Comparison of ENCODE assay signal across 8 cellular contexts in genomic region chr13:23020246-23020843, GRCh38.
DNase-seq lines count a peak whose midpoint lies in the region; ATAC-seq, FAIRE-seq and TF ChIP-seq lines count a peak whose summit lies in the region.

No MANE protein-coding gene starts in this region.

- FAIRE-seq in bronchial epithelial cell (lab: Jason Lieb, UNC): no peak

- DNase-seq in A172 (ENCODE audit: low spot score) (peak; percentile 57), GM10248 (ENCODE audit: extremely low spot score) (peak; percentile 42), HCEC 1CT (peak; percentile 18), LHCN-M2 (ENCODE audit: low read depth) (peak; percentile 49), SIG-M5 (lab: John Stamatoyannopoulos, UW) (peak; percentile 13), bronchial epithelial cell (ENCODE audit: low read depth) (peak; percentile 72), kidney glomerular epithelial cell (lab: John Stamatoyannopoulos, UW) (peak; percentile 67)
- peak; percentile 11 for DNase-seq in stimulated activated naive B cell treated with anti-CD40 and anti-IgM and Interleukin-4, amounts not matched to agents 10 μg/mL and 1 μg/mL and 100 μg/mL, for 72 hours

- no peaks in the 10 kb centered on the region for H3K4me1 Mint-ChIP-seq in stimulated activated naive B cell treated with anti-CD40 and anti-IgM and Interleukin-4, amounts not matched to agents 10 μg/mL and 1 μg/mL and 100 μg/mL, for 72 hours

- H3K27me3 Mint-ChIP-seq in stimulated activated naive B cell treated with anti-CD40 and anti-IgM and Interleukin-4, amounts not matched to agents 10 μg/mL and 1 μg/mL and 100 μg/mL, for 72 hours: peaks cover 3 to 5% of the 10 kb centered on the region in 2 donors

- H3K27me3 ChIP-seq in bronchial epithelial cell (ENCODE audit: control insufficient read depth, insufficient read depth, low read length): no peaks in the 10 kb centered on the region

- CTCF ChIA-PET in GM10248 (lab: Yijun Ruan, JAX): interaction anchor here (0.6 to 1.1 kb wide), 11 partner anchors 8 to 225 kb away, joined by 3 to 13 read pairs (median 4); no protein-coding TSS in a partner anchor

- peak; percentile 90 to 95 for ATAC-seq in stimulated activated naive B cell treated with anti-CD40 and anti-IgM and Interleukin-4, amounts not matched to agents 10 μg/mL and 1 μg/mL and 100 μg/mL, for 72 hours (replicated peaks)

- TF ChIP-seq CTCF in GM10248 (IDR thresholded peaks at IDR 0.05; ENCODE audit: control extremely low read depth, extremely low read depth, low read depth, missing control alignments): peak; percentile 82
- peak; percentile 87 for TF ChIP-seq CTCF in bronchial epithelial cell (IDR thresholded peaks at IDR 0.05; ENCODE audit: insufficient read depth, low read length, severe bottlenecking)

- no peaks in the 10 kb centered on the region for H3K36me3 ChIP-seq in bronchial epithelial cell (ENCODE audit: control insufficient read depth, insufficient read depth, low read length)

- no peak overlapping the region for H3K4me3 Mint-ChIP-seq in stimulated activated naive B cell treated with anti-CD40 and anti-IgM and Interleukin-4, amounts not matched to agents 10 μg/mL and 1 μg/mL and 100 μg/mL, for 72 hours

- POLR2A ChIA-PET in GM10248 (lab: Yijun Ruan, JAX): no interaction called here

- no peaks in the 10 kb centered on the region for H3K36me3 Mint-ChIP-seq in stimulated activated naive B cell treated with anti-CD40 and anti-IgM and Interleukin-4, amounts not matched to agents 10 μg/mL and 1 μg/mL and 100 μg/mL, for 72 hours

- H3K9me3 Mint-ChIP-seq in stimulated activated naive B cell treated with anti-CD40 and anti-IgM and Interleukin-4, amounts not matched to agents 10 μg/mL and 1 μg/mL and 100 μg/mL, for 72 hours: peaks cover 0 to 2% of the 10 kb centered on the region in 2 donors

- H3K4me3 ChIP-seq in bronchial epithelial cell (ENCODE audit: low read depth, low read length): no peak overlapping the region

- no peak overlapping the region for H3K27ac Mint-ChIP-seq in stimulated activated naive B cell treated with anti-CD40 and anti-IgM and Interleukin-4, amounts not matched to agents 10 μg/mL and 1 μg/mL and 100 μg/mL, for 72 hours

Comparison
In these comparisons a context has a peak if more than half of its experiments do, and no peak if none do; other contexts are left out.
1. DNase-seq: peak in every context shown above with its lines; median percentile 72 in bronchial epithelial cell; 67 in kidney glomerular epithelial cell; 57 in A172; 49 in LHCN-M2; 42 in GM10248; 18 in HCEC 1CT; 13 in SIG-M5; 11 in stimulated activated naive B cell treated with anti-CD40 and anti-IgM and Interleukin-4, amounts not matched to agents 10 μg/mL and 1 μg/mL and 100 μg/mL, for 72 hours.